Comparison of ENCODE assay signal across 9 cellular contexts in genomic region chr13:79402074-79402635, GRCh38. TPM values are rescaled to one million over a fixed set of nuclear protein-coding genes. Genes with fewer than 3 reads are reported as not detected.
A peak's percentile ranks its signal among the peaks of the same experiment; 100 is the strongest.
DNase-seq lines count a peak whose midpoint lies in the region; ATAC-seq, FAIRE-seq and TF ChIP-seq lines count a peak whose summit lies in the region.
"Had no signal": no experiment of that assay in that cellular context is flagged by ENCODE, and none has a peak within 500 bp of the region (broad histone marks: within the 10 kb centered on the region; RNA-seq: fewer than 3 reads in every experiment).

No MANE protein-coding gene starts in this region.

- TF ChIP-seq POLR2A in K562 (conservative IDR thresholded peaks at IDR 0.05), result no peak

- H3K27ac Mint-ChIP-seq in CD4-positive, CD25-positive, alpha-beta regulatory T cell, result peak overlapping the region in 2 of 3 donors; percentile 89 to 96
- peak overlapping the region; percentile 81 to 91 (median 83) for H3K27ac Mint-ChIP-seq in IgD-negative memory B cell
- H3K27ac Mint-ChIP-seq in natural killer cell treated with Interleukin-12 subunit alpha and Interleukin-12 subunit beta and Interleukin-15 and Interleukin-18, amount 100 ng/mL, for 72 hours, result peak overlapping the region; percentile 54 to 56

- TF ChIP-seq RAD21 in K562 (CRISPR knock-in tag; conservative IDR thresholded peaks at IDR 0.05 in 1 of 2, IDR thresholded peaks at IDR 0.05 in 1 of 2), result no peak

- peaks cover 0 to 1% (median 0%) of the 10 kb centered on the region in 7 donors for H3K9me3 Mint-ChIP-seq in CD4-positive, CD25-positive, alpha-beta regulatory T cell
- no peaks in the 10 kb centered on the region for H3K9me3 Mint-ChIP-seq in IgD-negative memory B cell
- no peaks in the 10 kb centered on the region for H3K9me3 Mint-ChIP-seq in natural killer cell treated with Interleukin-12 subunit alpha and Interleukin-12 subunit beta and Interleukin-15 and Interleukin-18, amount 100 ng/mL, for 72 hours

- peaks cover 17% of the 10 kb centered on the region for H3K36me3 Mint-ChIP-seq in CD4-positive, CD25-positive, alpha-beta regulatory T cell
- H3K36me3 Mint-ChIP-seq in IgD-negative memory B cell, result peaks cover 4% of the 10 kb centered on the region
- H3K36me3 Mint-ChIP-seq in natural killer cell treated with Interleukin-12 subunit alpha and Interleukin-12 subunit beta and Interleukin-15 and Interleukin-18, amount 100 ng/mL, for 72 hours, result peaks cover 12% of the 10 kb centered on the region

- no peaks in the 10 kb centered on the region for H3K9me1 ChIP-seq in K562 (ENCODE audit: control insufficient read depth, insufficient read depth, low read length)

- no peak for TF ChIP-seq CTCF in K562 (IDR thresholded peaks at IDR 0.05 in 2 of 3, conservative IDR thresholded peaks at IDR 0.05 in 1 of 3; ENCODE audit: insufficient read depth in 2 of 3, low read depth in 1 of 3, low read length in 3 of 3)

- H3K4me1 Mint-ChIP-seq in CD4-positive, CD25-positive, alpha-beta regulatory T cell, result peaks cover 7 to 50% (median 42%) of the 10 kb centered on the region in 4 donors
- H3K4me1 Mint-ChIP-seq in IgD-negative memory B cell, result peaks cover 46 to 52% (median 48%) of the 10 kb centered on the region in 3 donors
- peaks cover 30 to 45% of the 10 kb centered on the region in 2 donors for H3K4me1 Mint-ChIP-seq in natural killer cell treated with Interleukin-12 subunit alpha and Interleukin-12 subunit beta and Interleukin-15 and Interleukin-18, amount 100 ng/mL, for 72 hours (ENCODE audit: low read depth in 2 of 2)

- no peaks in the 10 kb centered on the region for H3K9me3 ChIP-seq in CD4-positive, CD25-positive, alpha-beta regulatory T cell (ENCODE audit: control insufficient read depth in 2 of 2, low read length in 2 of 2)
- peaks cover 2% of the 10 kb centered on the region; the same call in 1 of the 2 replicates for H3K9me3 ChIP-seq in K562 (replicated peaks; ENCODE audit: control insufficient read depth, insufficient read depth, low read depth, low read length)

- no peaks in the 10 kb centered on the region for H3K27me3 ChIP-seq in CD4-positive, CD25-positive, alpha-beta regulatory T cell (ENCODE audit: control insufficient read depth, insufficient read depth, low read length)
- no peaks in the 10 kb centered on the region for H3K27me3 ChIP-seq in K562 (ENCODE audit: control insufficient read depth in 2 of 2, insufficient read depth in 2 of 2, low read length in 2 of 2)

- H3K4me3 Mint-ChIP-seq in CD4-positive, CD25-positive, alpha-beta regulatory T cell, result peak overlapping the region in 1 of 4 donors; percentile 54
- peak overlapping the region in 3 of 4 donors; percentile 33 to 58 (median 52) for H3K4me3 Mint-ChIP-seq in IgD-negative memory B cell
- H3K4me3 Mint-ChIP-seq in natural killer cell treated with Interleukin-12 subunit alpha and Interleukin-12 subunit beta and Interleukin-15 and Interleukin-18, amount 100 ng/mL, for 72 hours, result peak overlapping the region; percentile 26

- peak overlapping the region in 1 of 2 experiments; percentile 95; a peak in 1 of 4 replicates for H3K9ac ChIP-seq in K562 (ENCODE audit: insufficient read depth in 1 of 2, low read depth in 2 of 2, low read length in 2 of 2)

- H3K79me2 ChIP-seq in K562 (ENCODE audit: control insufficient read depth, insufficient read depth, low read length), result peaks cover 100% of the 10 kb centered on the region

- CTCF ChIA-PET in K562 (lab: Yijun Ruan, JAX; ENCODE audit: low intra/inter-chr PET ratio), result interaction anchor here (0.7 kb wide), 1 partner anchor 97 kb away, joined by 4 read pairs; no protein-coding TSS in a partner anchor

- peaks cover 61% of the 10 kb centered on the region for H3K4me1 ChIP-seq in CD4-positive, CD25-positive, alpha-beta regulatory T cell (ENCODE audit: control insufficient read depth, insufficient read depth, low read length, poor library complexity, severe bottlenecking)
- peaks cover 0 to 22% of the 10 kb centered on the region in 2 experiments; a peak in 3 of 5 replicates for H3K4me1 ChIP-seq in K562 (replicated peaks in 1 of 2; ENCODE audit: control insufficient read depth in 2 of 2, insufficient read depth in 2 of 2, low read length in 2 of 2)

- TF ChIP-seq EP300 in K562 (IDR thresholded peaks at IDR 0.05; ENCODE audit: low read length), result no peak

- BruUV-seq in K562 (replicated peaks; lab: Mats Ljungman, UMichigan), result no TSS peak

- H4K20me1 ChIP-seq in K562 (replicated peaks; ENCODE audit: control insufficient read depth, insufficient read depth, low read length), result peaks cover 12% of the 10 kb centered on the region; the same call in 1 of the 2 replicates

- in situ Hi-C loops in K562 (cut with MboI), result no loop called here

- peaks cover 5% of the 10 kb centered on the region for H3K36me3 ChIP-seq in CD4-positive, CD25-positive, alpha-beta regulatory T cell (ENCODE audit: control insufficient read depth, insufficient read depth, low read length)
- H3K36me3 ChIP-seq in K562 (ENCODE audit: control insufficient read depth, insufficient read depth, low read length), result peaks cover 52% of the 10 kb centered on the region

- intact Hi-C loops in K562 (cut with micrococcal nuclease), result no loop called here

- peak overlapping the region; percentile 96 for H3K27ac ChIP-seq in CD4-positive, CD25-positive, alpha-beta regulatory T cell (ENCODE audit: insufficient read depth, low read length, poor library complexity, severe bottlenecking)
- peak overlapping the region; percentile 99; the same call in 2 of the 3 replicates for H3K27ac ChIP-seq in K562 (ENCODE audit: extremely low read depth, low read depth, low read length)

- no peaks in the 10 kb centered on the region for H3K27me3 Mint-ChIP-seq in CD4-positive, CD25-positive, alpha-beta regulatory T cell
- H3K27me3 Mint-ChIP-seq in IgD-negative memory B cell, result no peaks in the 10 kb centered on the region
- H3K27me3 Mint-ChIP-seq in natural killer cell treated with Interleukin-12 subunit alpha and Interleukin-12 subunit beta and Interleukin-15 and Interleukin-18, amount 100 ng/mL, for 72 hours, result no peaks in the 10 kb centered on the region

- DNase-seq in CD4-positive, CD25-positive, alpha-beta regulatory T cell, result no peak
- DNase-seq in K562 (ENCODE audit: extremely low read depth in 1 of 4, low spot score in 3 of 4) (peak in 1 of 4 experiments; percentile 16), SW480 (ENCODE audit: low spot score) (no peak)
- DNase-seq in natural killer cell treated with Interleukin-12 subunit alpha and Interleukin-12 subunit beta and Interleukin-15 and Interleukin-18, amount 100 ng/mL, for 72 hours (ENCODE audit: low spot score), result no peak

- peak overlapping the region; percentile 93; the same call in 1 of the 2 replicates for H3K4me2 ChIP-seq in K562 (ENCODE audit: insufficient read depth, low read length)

- no peak for ATAC-seq in CD4-positive, CD25-positive, alpha-beta regulatory T cell (ENCODE audit: low read depth in 2 of 2)
- ATAC-seq in K562 (no peak), GM21423 (IDR thresholded peaks at IDR 0.05; ENCODE audit: unreplicated experiment) (no peak), GM18870 (IDR thresholded peaks at IDR 0.05; ENCODE audit: unreplicated experiment) (no peak), HG02798 (IDR thresholded peaks at IDR 0.05; ENCODE audit: poor library complexity, unreplicated experiment) (no peak)
- ATAC-seq in natural killer cell treated with Interleukin-12 subunit alpha and Interleukin-12 subunit beta and Interleukin-15 and Interleukin-18, amount 100 ng/mL, for 72 hours, result no peak

- peak overlapping the region; percentile 96 for H3K4me3 ChIP-seq in CD4-positive, CD25-positive, alpha-beta regulatory T cell (ENCODE audit: low read depth, low read length)
- peak overlapping the region; percentile 70; the same call in 1 of the 2 replicates for H3K4me3 ChIP-seq in K562

- 0% methylated on average over 2 of the region's 2 CpGs for WGBS in K562 (ENCODE audit: insufficient coverage, low coverage, missing lambda C conversion rate)

- FAIRE-seq in K562 (lab: Jason Lieb, UNC), result no peak
- FAIRE-seq: D721Med had no signal

- H2AFZ ChIP-seq in K562 (ENCODE audit: low read depth, low read length), result no peak overlapping the region

- POLR2A ChIA-PET in K562 (lab: Yijun Ruan, JAX), result interaction anchor here (0.6 kb wide), 1 partner anchor 936 kb away, joined by 4 read pairs; no protein-coding TSS in a partner anchor

TF ChIP-seq in K562, 482 proteins besides CTCF, POLR2A, EP300 and RAD21 (continues in another document):
- TF ChIP-seq ADNP (tag; IDR thresholded peaks at IDR 0.05) (no peak), FOSL1 (tag; conservative IDR thresholded peaks at IDR 0.05) (no peak), NELFE (IDR thresholded peaks at IDR 0.05; ENCODE audit: insufficient read depth, insufficient read length) (no peak), ZNF146 (CRISPR knock-in tag; IDR thresholded peaks at IDR 0.05; ENCODE audit: unreplicated experiment) (no peak), NCOR1 (IDR thresholded peaks at IDR 0.05) (no peak), C11orf30 (IDR thresholded peaks at IDR 0.05; ENCODE audit: low read depth) (peak; percentile 43; the same call in 1 of the 2 replicates), NUFIP1 (IDR thresholded peaks at IDR 0.05; ENCODE audit: partially characterized antibody) (no peak), ZZZ3 (IDR thresholded peaks at IDR 0.05) (no peak), KAT8 (IDR thresholded peaks at IDR 0.05; ENCODE audit: low read depth) (no peak)

RNA-seq across cellular contexts. Expression of gene RBM26, which starts 3.9 kb away (rescaled TPM):
- 86.4 TPM for total RNA-seq in CD4-positive, CD25-positive, alpha-beta regulatory T cell
- polyA plus RNA-seq in CD4-positive, CD25-positive, alpha-beta regulatory T cell, result 10 to 100 TPM; 10.6 to 17.6 (median 14.3) TPM
- polyA plus RNA-seq in IgD-negative memory B cell (18.4 TPM), K562 (2011; rRNA removed) (21.6 and 26.4 TPM in 2 replicates), K562 (2014; fragmentation: Illumina TruSeq; extraction: Trizol) (29.4 and 42.4 TPM in 2 replicates), K562 (2014; fragmentation: Nextera tagmentation; extraction: Ambion mirVana) (10 to 100 TPM; 10.0 to 10.1 TPM), K562 (2014; rRNA removed) (24.1 and 24.9 TPM in 2 replicates)
- 33.4 and 118 TPM in 2 replicates for total RNA-seq in K562 (2011; cell fraction: chromatin; rRNA removed; ENCODE audit: low replicate concordance)
- total RNA-seq in K562 (2011; cell fraction: nucleolus; rRNA removed), result 15.3 and 21.4 TPM in 2 replicates
- total RNA-seq in K562 (2011; cell fraction: nucleoplasm; rRNA removed), result 51.2 and 76.0 TPM in 2 replicates
- total RNA-seq in K562 (2014; rRNA removed) (17.3 and 18.8 TPM in 2 replicates), K562 (2014; rRNA removed; fragmentation: Illumina TruSeq; extraction: Trizol) (35.0 and 39.7 TPM in 2 replicates), K562 (2015; rRNA removed; fragmentation: Illumina TruSeq; extraction: Trizol) (37.9 and 42.2 TPM in 2 replicates), K562 (2021) (30.2 and 31.7 TPM in 2 replicates)
- 5.0 and 8.4 TPM in 2 replicates for polyA plus RNA-seq in K562 (2011; cell fraction: cytosol; rRNA removed)
- 47.1 and 53.8 TPM in 2 replicates for polyA plus RNA-seq in K562 (2011; cell fraction: nucleus; rRNA removed)
- polyA plus RNA-seq in K562 (2012), result 15.4 and 18.7 TPM in 2 replicates
- polyA minus RNA-seq in K562 (2011; rRNA and poly(A)+ RNA removed), result 24.0 and 29.6 TPM in 2 replicates
- polyA minus RNA-seq in K562 (2011; cell fraction: cytosol; rRNA and poly(A)+ RNA removed), result 8.9 and 9.5 TPM in 2 replicates
- 34.6 and 62.4 TPM in 2 replicates for polyA minus RNA-seq in K562 (2011; cell fraction: nucleus; rRNA and poly(A)+ RNA removed)
- 10 to 100 TPM; 50.1 to 79.4 TPM for total RNA-seq in natural killer cell treated with Interleukin-12 subunit alpha and Interleukin-12 subunit beta and Interleukin-15 and Interleukin-18, amount 100 ng/mL, for 72 hours
